In genomic region chr7:154835924-154836529, GRCh38 we compare ENCODE assay signal across 25 cellular contexts.
DNase-seq lines count a peak whose midpoint lies in the region; ATAC-seq, FAIRE-seq and TF ChIP-seq lines count a peak whose summit lies in the region.
"Had no signal": no experiment of that assay in that cellular context is flagged by ENCODE, and none has a peak within 500 bp of the region (broad histone marks: within the 10 kb centered on the region; RNA-seq: fewer than 3 reads in every experiment).

No MANE protein-coding gene starts in this region.

- H2BK5ac ChIP-seq in neuronal stem cell (ENCODE audit: low read length) = no peak overlapping the region

- no TSS peak for BruUV-seq in PC-3 (replicated peaks; lab: Mats Ljungman, UMichigan)

- CTCF ChIA-PET in PC-3 (lab: Charles Lee) = no interaction called here

- H3K9me2 ChIP-seq in PC-3 (replicated peaks; ENCODE audit: low read length) = no peaks in the 10 kb centered on the region
- H3K9me2 ChIP-seq: SK-N-SH had no signal

- H3K36me3 ChIP-seq in SJCRH30 (no peaks in the 10 kb centered on the region), neuronal stem cell (replicated peaks in 1 of 2; ENCODE audit: control insufficient read depth in 2 of 2, insufficient read depth in 2 of 2, low read length in 2 of 2) (peaks cover 0 to 4% of the 10 kb centered on the region in 2 donors), left lung (no peaks in the 10 kb centered on the region), small intestine (ENCODE audit: control insufficient read depth in 2 of 2, insufficient read depth in 2 of 2, low read length in 2 of 2) (no peaks in the 10 kb centered on the region), PC-3 (ENCODE audit: low read depth, low read length) (no peaks in the 10 kb centered on the region)

- H4K8ac ChIP-seq in neuronal stem cell (ENCODE audit: low read depth, low read length) = no peak overlapping the region

- H3K4me2 ChIP-seq in neuronal stem cell (ENCODE audit: insufficient read depth, low read length, poor library complexity, severe bottlenecking) = no peak overlapping the region
- no peak overlapping the region for H3K4me2 ChIP-seq in PC-3 (ENCODE audit: low read length)
- H3K4me2 ChIP-seq: SK-N-SH had no signal

- intact Hi-C loops in left lung (cut with DNase I) (no loop called here), PC-3 (cut with micrococcal nuclease) (no loop called here)

- H4K20me1 ChIP-seq in PC-3 (ENCODE audit: low read length) = no peaks in the 10 kb centered on the region

- no peak overlapping the region for H2BK120ac ChIP-seq in neuronal stem cell (ENCODE audit: low read depth, low read length)

- H3K27me3 ChIP-seq in SJCRH30 = no peaks in the 10 kb centered on the region
- H3K27me3 ChIP-seq in neuronal stem cell (ENCODE audit: control insufficient read depth in 3 of 3, insufficient read depth in 3 of 3, low read depth in 1 of 3, low read length in 3 of 3) = peaks cover 0 to 36% (median 3%) of the 10 kb centered on the region in 3 experiments
- H3K27me3 ChIP-seq in left lung = no peaks in the 10 kb centered on the region
- H3K27me3 ChIP-seq in small intestine (ENCODE audit: control insufficient read depth in 2 of 2, insufficient read depth in 2 of 2, low read length in 2 of 2) = no peaks in the 10 kb centered on the region
- peaks cover 61% of the 10 kb centered on the region for H3K27me3 ChIP-seq in PC-3 (ENCODE audit: low read length)

- H3K4me1 ChIP-seq in SJCRH30 (peaks cover 24% of the 10 kb centered on the region), neuronal stem cell (ENCODE audit: control insufficient read depth in 2 of 2, insufficient read depth in 1 of 2, low read depth in 1 of 2, low read length in 2 of 2) (peaks cover 0 to 4% of the 10 kb centered on the region in 2 donors), left lung (no peaks in the 10 kb centered on the region), small intestine (ENCODE audit: control insufficient read depth in 2 of 2, insufficient read depth in 1 of 2, low read depth in 1 of 2, low read length in 1 of 2) (no peaks in the 10 kb centered on the region), PC-3 (ENCODE audit: insufficient read depth, low read length) (no peaks in the 10 kb centered on the region)

- no peak overlapping the region for H2AFZ ChIP-seq in neuronal stem cell (ENCODE audit: low read length)
- H2AFZ ChIP-seq in PC-3 (ENCODE audit: low read length) = no peak overlapping the region
- H2AFZ ChIP-seq: GM23248 had no signal

- H3K18ac ChIP-seq in neuronal stem cell (ENCODE audit: low read length) = no peak overlapping the region

- peak overlapping the region; percentile 59 for H3K27ac ChIP-seq in SJCRH30
- H3K27ac ChIP-seq in neuronal stem cell (replicated peaks; ENCODE audit: low read length) = no peak overlapping the region
- no peak overlapping the region for H3K27ac ChIP-seq in left lung
- H3K27ac ChIP-seq in small intestine (ENCODE audit: low read depth in 1 of 2, low read length in 1 of 2) = no peak overlapping the region
- no peak overlapping the region for H3K27ac ChIP-seq in PC-3 (ENCODE audit: low read length)
- H3K27ac ChIP-seq: GM23248 had no signal

- H4K91ac ChIP-seq in neuronal stem cell (ENCODE audit: low read depth, low read length, poor library complexity) = no peak overlapping the region

- no peaks in the 10 kb centered on the region for H3K9me3 ChIP-seq in SJCRH30 (replicated peaks)
- H3K9me3 ChIP-seq in neuronal stem cell (replicated peaks in 1 of 2; ENCODE audit: control insufficient read depth in 2 of 2, insufficient read depth in 1 of 2, low read depth in 1 of 2, low read length in 2 of 2) = peaks cover 0 to 8% of the 10 kb centered on the region in 2 donors
- H3K9me3 ChIP-seq in left lung = no peaks in the 10 kb centered on the region
- no peaks in the 10 kb centered on the region for H3K9me3 ChIP-seq in small intestine (ENCODE audit: control insufficient read depth, low read depth)
- no peaks in the 10 kb centered on the region for H3K9me3 ChIP-seq in PC-3 (ENCODE audit: low read length)

- DNase-seq in ELF-1 (ENCODE audit: low read depth, low spot score) (peak; percentile 69), SJCRH30 (peak; percentile 41 to 60), fibroblast of villous mesenchyme (ENCODE audit: low read depth) (peak; percentile 9), neuronal stem cell (ENCODE audit: low spot score) (no peak), left lung (no peak), DMS79 treated with DMSO at 0.1 percent for 48 hours (lab: John Stamatoyannopoulos, UW) (no peak), small intestine (no peak), PC-3 (no peak)
- DNase-seq: C1 segment of cervical spinal cord; CD4-positive, alpha-beta memory T cell; COR-L47; DMS79; GM23248; H7; NCI-H1048; NCI-H1436 treated with DMSO at 0.1 percent for 48 hours; NCI-H187 treated with DMSO at 0.1 percent for 48 hours; NCI-H2171 treated with DMSO at 0.1 percent for 48 hours; NCI-H345; NCI-H510A treated with DMSO at 0.1 percent for 48 hours; SIG-M5; SK-N-SH; SW 1271 had no signal

- no peaks in the 10 kb centered on the region for H3K79me1 ChIP-seq in neuronal stem cell (ENCODE audit: low read depth, low read length)

- FAIRE-seq in small intestine (lab: Jason Lieb, UNC) = no peak
- FAIRE-seq: GM18507, RCC 7860 had no signal

- H3K4me3 ChIP-seq in SJCRH30 (peak overlapping the region; percentile 15; the same call in 1 of the 2 replicates), fibroblast of villous mesenchyme (ENCODE audit: low read depth, low read length) (no peak overlapping the region), neuronal stem cell (ENCODE audit: low read length in 2 of 2) (no peak overlapping the region), left lung (no peak overlapping the region), small intestine (ENCODE audit: low read depth in 1 of 2, low read length in 2 of 2) (no peak overlapping the region), PC-3 (ENCODE audit: low read length) (no peak overlapping the region)
- H3K4me3 ChIP-seq: GM23248 had no signal

- no peak overlapping the region for H2BK12ac ChIP-seq in neuronal stem cell (ENCODE audit: low read length)

- no peak overlapping the region for H2AK5ac ChIP-seq in neuronal stem cell (ENCODE audit: low read depth, low read length)

- H3K14ac ChIP-seq in neuronal stem cell (ENCODE audit: low read length) = no peak overlapping the region

- H3K4ac ChIP-seq in neuronal stem cell (ENCODE audit: low read length) = no peak overlapping the region

- H3K9ac ChIP-seq in neuronal stem cell (ENCODE audit: low read depth, low read length, poor library complexity) = no peak overlapping the region
- H3K9ac ChIP-seq in PC-3 (ENCODE audit: low read length) = no peak overlapping the region
- H3K9ac ChIP-seq: GM23248, SK-N-SH had no signal

- POLR2A ChIA-PET in PC-3 (lab: Charles Lee; ENCODE audit: unreplicated experiment) = no interaction called here

- ATAC-seq in left lung = no peak
- no peak for ATAC-seq in PC-3

- WGBS in neuronal stem cell (ENCODE audit: extremely low coverage in 2 of 2, insufficient read length in 2 of 2, insufficient replicate concordance in 1 of 2), 2 donors = no CpG with 5 or more reads among the region's 18 CpGs
- WGBS in small intestine, 3 donors = 78 to 85% (median 83%) methylated on average over 18 of the region's 18 CpGs

- no peak overlapping the region for H3K23ac ChIP-seq in neuronal stem cell (ENCODE audit: low read depth, low read length, poor library complexity)

- peak overlapping the region; percentile 14 for H2BK15ac ChIP-seq in neuronal stem cell (ENCODE audit: low read length)

- H3K79me2 ChIP-seq in PC-3 (ENCODE audit: low read length) = no peaks in the 10 kb centered on the region

- TF ChIP-seq CTCF in fibroblast of villous mesenchyme (IDR thresholded peaks at IDR 0.05; ENCODE audit: insufficient read depth, low read depth, low read length) = no peak
- TF ChIP-seq CTCF in left lung (IDR thresholded peaks at IDR 0.05) = no peak
- TF ChIP-seq CTCF in PC-3 (conservative IDR thresholded peaks at IDR 0.05; ENCODE audit: low read depth, low read length) = no peak

- no peaks in the 10 kb centered on the region for H3F3A ChIP-seq in PC-3 (ENCODE audit: low read length, unreplicated experiment)

Comparison
In these comparisons a context has a peak if more than half of its experiments do, and no peak if none do; other contexts are left out.
1. DNase-seq: peak in ELF-1 (single experiment), SJCRH30 (2 of 2) and fibroblast of villous mesenchyme (single experiment); none in neuronal stem cell (single experiment), left lung (0 of 2), DMS79 treated with DMSO at 0.1 percent for 48 hours (single experiment), small intestine (single experiment) and PC-3 (single experiment).